Comparison of ENCODE assay signal across 21 cellular contexts in the genomic region with DNA sequence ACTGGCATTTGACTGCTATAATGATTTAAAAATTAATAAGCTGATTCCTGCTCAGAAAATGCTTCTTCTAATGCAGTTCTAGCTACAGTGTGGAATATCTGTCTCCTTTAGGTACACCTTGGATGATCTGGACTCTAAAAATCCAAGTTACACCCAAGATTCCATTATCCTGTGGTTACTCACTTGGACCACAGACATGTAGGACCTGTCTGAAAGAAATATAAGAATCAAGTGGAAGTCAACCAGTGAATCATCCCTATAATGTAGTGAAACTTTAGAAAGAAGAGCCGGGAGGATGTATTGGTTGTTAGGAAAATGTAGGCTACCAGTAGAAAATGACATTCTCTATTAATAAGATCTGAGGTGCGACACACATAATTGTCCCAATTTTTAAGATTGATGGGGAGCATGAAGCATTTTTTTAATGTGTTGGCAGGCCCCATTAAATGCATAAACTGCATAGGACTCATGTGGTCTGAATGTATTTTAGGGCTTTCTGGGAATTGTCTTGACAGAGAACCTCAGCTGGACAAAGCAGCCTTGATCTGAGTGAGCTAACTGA.
"Had no signal": no experiment of that assay in that cellular context is flagged by ENCODE, and none has a peak within 500 bp of the region (broad histone marks: within the 10 kb centered on the region; RNA-seq: fewer than 3 reads in every experiment).

A gene with protein sequence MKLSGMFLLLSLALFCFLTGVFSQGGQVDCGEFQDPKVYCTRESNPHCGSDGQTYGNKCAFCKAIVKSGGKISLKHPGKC (plus strand): TSS at position 512 of the 562 bp plus-strand sequence. CDS start 55 bp downstream, outside the sequence.

- H3K27ac ChIP-seq: ascending aorta, cardiac muscle cell, prostate gland, right lobe of liver had no signal

- H3K4me3 Mint-ChIP-seq: activated CD4-positive, alpha-beta T cell treated with anti-CD3 and anti-CD28 coated beads, Interleukin-2, amount 10 ng/mL, durations not matched to agents 7 days and 5 days; activated naive CD4-positive, alpha-beta T cell treated with anti-CD3 and anti-CD28 coated beads, Interleukin-2, amount 10 ng/mL, durations not matched to agents 7 days and 5 days; stimulated activated naive CD8-positive, alpha-beta T cell treated with anti-CD3 and anti-CD28 coated beads, Interleukin-15, amount 100 ng/mL, for 72 hours; type B pancreatic cell had no signal

- H3K36me3 Mint-ChIP-seq: activated naive CD4-positive, alpha-beta T cell treated with anti-CD3 and anti-CD28 coated beads, Interleukin-2, amount 10 ng/mL, durations not matched to agents 7 days and 5 days; type B pancreatic cell had no signal

- ATAC-seq: activated CD4-positive, CD25-positive, alpha-beta regulatory T cell treated with anti-CD3 and anti-CD28 coated beads, Interleukin-2, amount 50 U/mL, for 24 hours; left lobe of liver; right lobe of liver; stimulated activated naive CD8-positive, alpha-beta T cell treated with anti-CD3 and anti-CD28 coated beads, Interleukin-15, amount 100 ng/mL, for 72 hours had no signal

- H3K9me3 Mint-ChIP-seq: activated CD4-positive, alpha-beta T cell treated with anti-CD3 and anti-CD28 coated beads, Interleukin-2, amount 10 ng/mL, durations not matched to agents 7 days and 5 days; activated naive CD4-positive, alpha-beta T cell treated with anti-CD3 and anti-CD28 coated beads, Interleukin-2, amount 10 ng/mL, durations not matched to agents 7 days and 5 days; stimulated activated naive CD8-positive, alpha-beta T cell treated with anti-CD3 and anti-CD28 coated beads, Interleukin-15, amount 100 ng/mL, for 72 hours; type B pancreatic cell had no signal

- H3K27ac Mint-ChIP-seq: activated CD4-positive, alpha-beta T cell treated with anti-CD3 and anti-CD28 coated beads, Interleukin-2, amount 10 ng/mL, durations not matched to agents 7 days and 5 days; activated naive CD4-positive, alpha-beta T cell treated with anti-CD3 and anti-CD28 coated beads, Interleukin-2, amount 10 ng/mL, durations not matched to agents 7 days and 5 days; stimulated activated naive CD8-positive, alpha-beta T cell treated with anti-CD3 and anti-CD28 coated beads, Interleukin-15, amount 100 ng/mL, for 72 hours; type B pancreatic cell had no signal

- DNase-seq: activated CD4-positive, alpha-beta T cell treated with anti-CD3 and anti-CD28 coated beads, Interleukin-2, amount 10 ng/mL, durations not matched to agents 7 days and 5 days; activated CD8-positive, alpha-beta memory T cell treated with anti-CD3 and anti-CD28 coated beads, Interleukin-2, amount 50 U/mL, for 48 hours; activated effector memory CD4-positive, alpha-beta T cell treated with Interleukin-2 at 50 U/mL for 16 hours; activated naive CD4-positive, alpha-beta T cell treated with anti-CD3 and anti-CD28 coated beads, Interleukin-2, amount 10 ng/mL, durations not matched to agents 7 days and 5 days; activated T-cell treated with anti-CD3 and anti-CD28 coated beads, Interleukin-2, amount 50 U/mL, for 48 hours; dermis blood vessel endothelial cell; effector memory CD4-positive, alpha-beta T cell; foreskin melanocyte; glutamatergic neuron; hippocampal formation; right lobe of liver; small intestine; stimulated activated CD4-positive, alpha-beta T cell treated with anti-CD3 and anti-CD28 coated beads, Interleukin-4, amount 100 ng/mL, for 1 hour; stimulated activated naive CD8-positive, alpha-beta T cell treated with anti-CD3 and anti-CD28 coated beads, Interleukin-15, amount 100 ng/mL, for 72 hours; T-helper 1 cell had no signal

- H3K4me1 Mint-ChIP-seq: activated CD4-positive, alpha-beta T cell treated with anti-CD3 and anti-CD28 coated beads, Interleukin-2, amount 10 ng/mL, durations not matched to agents 7 days and 5 days; activated naive CD4-positive, alpha-beta T cell treated with anti-CD3 and anti-CD28 coated beads, Interleukin-2, amount 10 ng/mL, durations not matched to agents 7 days and 5 days; stimulated activated naive CD8-positive, alpha-beta T cell treated with anti-CD3 and anti-CD28 coated beads, Interleukin-15, amount 100 ng/mL, for 72 hours had no signal

- H3K27me3 Mint-ChIP-seq: activated naive CD4-positive, alpha-beta T cell treated with anti-CD3 and anti-CD28 coated beads, Interleukin-2, amount 10 ng/mL, durations not matched to agents 7 days and 5 days; type B pancreatic cell had no signal
